11 cellular contexts compared by ENCODE assay signal in genomic region chrX:31508338-31508737, GRCh38.
DNase-seq lines count a peak whose midpoint lies in the region; ATAC-seq and TF ChIP-seq lines count a peak whose summit lies in the region.
"Had no signal": no experiment of that assay in that cellular context is flagged by ENCODE, and none has a peak within 500 bp of the region (broad histone marks: within the 10 kb centered on the region; RNA-seq: fewer than 3 reads in every experiment).

No MANE protein-coding gene starts in this region.

- H3K4me1 ChIP-seq in body of pancreas = no peaks in the 10 kb centered on the region
- no peaks in the 10 kb centered on the region for H3K4me1 ChIP-seq in right cardiac atrium (ENCODE audit: control insufficient read depth, insufficient read depth, low read length)
- H3K4me1 ChIP-seq in tibial artery = peaks cover 0 to 11% (median 0%) of the 10 kb centered on the region in 4 donors
- H3K4me1 ChIP-seq: adrenal gland had no signal

- H3K4me3 ChIP-seq in body of pancreas (no peak overlapping the region), right cardiac atrium (ENCODE audit: low read length) (no peak overlapping the region), tibial artery (no peak overlapping the region)
- H3K4me3 ChIP-seq: adrenal gland had no signal

- TF ChIP-seq POLR2A in body of pancreas (IDR thresholded peaks at IDR 0.05) = no peak

- peak; percentile 95 for ATAC-seq in body of pancreas
- ATAC-seq in right cardiac atrium = peak; percentile 47 to 71
- ATAC-seq in GM19035 (IDR thresholded peaks at IDR 0.05; ENCODE audit: unreplicated experiment) = no peak
- ATAC-seq: T-helper 17 cell had no signal

- H3K36me3 ChIP-seq in body of pancreas (replicated peaks in 1 of 2; ENCODE audit: insufficient read depth in 1 of 2, low read depth in 2 of 2) (no peaks in the 10 kb centered on the region), tibial artery (no peaks in the 10 kb centered on the region)
- H3K36me3 ChIP-seq: adrenal gland had no signal

- intact Hi-C loops in body of pancreas (cut with DNase I) (no loop called here), right cardiac atrium (cut with DNase I) (no loop called here), tibial artery (cut with DNase I; ENCODE audit: low total_unique reads) (no loop called here)

- DNase-seq in ELR (ENCODE audit: low read depth) (peak; percentile 28), body of pancreas (peak; percentile 14 to 32 (median 24)), right cardiac atrium (peak in 1 of 3 donors; percentile 33), pons (ENCODE audit: low spot score) (peak; percentile 70), tibial artery (no peak), KBM-7 (no peak), DMS79 (lab: John Stamatoyannopoulos, UW) (no peak)
- DNase-seq: adrenal gland, NCI-H146, T-helper 17 cell had no signal

- no peak for TF ChIP-seq CTCF in body of pancreas (IDR thresholded peaks at IDR 0.05)
- TF ChIP-seq CTCF in tibial artery (IDR thresholded peaks at IDR 0.05) = no peak

- no peaks in the 10 kb centered on the region for H3K9me3 ChIP-seq in body of pancreas
- H3K9me3 ChIP-seq in right cardiac atrium (ENCODE audit: control insufficient read depth, low read length) = no peaks in the 10 kb centered on the region
- H3K9me3 ChIP-seq in tibial artery = no peaks in the 10 kb centered on the region
- H3K9me3 ChIP-seq: adrenal gland had no signal

- in situ Hi-C loops in KBM-7 (cut with MboI; ENCODE audit: low pct_unique_long_range_greater_than_20kb, low sequenced_read_pairs) = no loop called here

- no peaks in the 10 kb centered on the region for H3K27me3 ChIP-seq in body of pancreas
- no peaks in the 10 kb centered on the region for H3K27me3 ChIP-seq in right cardiac atrium (ENCODE audit: control insufficient read depth, insufficient read depth)
- no peaks in the 10 kb centered on the region for H3K27me3 ChIP-seq in tibial artery
- H3K27me3 ChIP-seq: adrenal gland had no signal

- peak overlapping the region in 2 of 4 donors; percentile 57 to 61 for H3K27ac ChIP-seq in body of pancreas
- no peak overlapping the region for H3K27ac ChIP-seq in right cardiac atrium (ENCODE audit: low read length)
- H3K27ac ChIP-seq in tibial artery = no peak overlapping the region
- H3K27ac ChIP-seq: adrenal gland had no signal

- WGBS in body of pancreas, 2 donors = 32 to 48% methylated on average over 2 to 4 of the region's 4 CpGs
- WGBS in right cardiac atrium = 27% methylated on average over 4 of the region's 4 CpGs

Comparison
In these comparisons a context has a peak if more than half of its experiments do, and no peak if none do; other contexts are left out.
1. DNase-seq: peak in ELR (single experiment), body of pancreas (4 of 4) and pons (single experiment); none in tibial artery (0 of 2), KBM-7 (single experiment) and DMS79 (single experiment).